ENCODE assay signal across 9 cellular contexts in the genomic region with DNA sequence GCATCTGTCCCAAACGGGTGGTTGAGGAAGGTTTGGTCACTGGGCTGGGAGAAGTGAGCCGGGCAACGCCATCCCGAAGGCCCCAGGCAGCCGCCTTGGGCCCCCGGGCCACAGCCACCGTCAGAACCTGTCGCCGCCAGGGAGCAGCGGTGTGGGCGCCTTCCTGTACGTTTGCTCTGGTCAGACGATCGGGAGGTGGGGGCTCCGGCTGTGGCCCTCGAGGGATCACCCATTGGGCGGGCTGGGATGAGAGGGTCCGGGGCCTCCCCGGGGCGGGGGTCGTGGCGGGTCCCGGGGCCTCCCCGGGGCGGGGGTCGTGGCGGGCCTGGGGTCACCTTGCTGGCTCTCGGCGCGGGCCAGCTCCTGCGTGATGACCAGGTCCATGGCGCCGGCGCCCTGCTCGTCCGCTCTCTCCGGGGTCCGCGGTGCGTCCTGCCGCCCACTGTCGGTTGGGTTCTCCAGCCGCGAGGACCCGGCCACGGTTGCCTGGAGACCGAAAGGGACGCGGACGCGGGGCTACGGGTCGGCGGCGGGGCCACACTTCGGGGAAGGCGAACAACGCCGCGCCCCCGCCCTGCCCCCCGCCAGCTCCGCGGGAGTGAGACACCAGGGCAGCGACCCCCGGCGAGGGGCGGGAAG. TPM values are rescaled to one million over a fixed set of nuclear protein-coding genes. Genes with fewer than 3 reads are reported as not detected.
DNase-seq lines count a peak whose midpoint lies in the region; ATAC-seq, FAIRE-seq and TF ChIP-seq lines count a peak whose summit lies in the region.
"Had no signal": no experiment of that assay in that cellular context is flagged by ENCODE, and none has a peak within 500 bp of the region (broad histone marks: within the 10 kb centered on the region; RNA-seq: fewer than 3 reads in every experiment).

A gene (minus strand): TSS at position 470 of the 639 bp plus-strand sequence. CDS start 86 bp downstream, at position 384.

- no TSS peak for BruUV-seq in Panc1 (replicated peaks; lab: Mats Ljungman, UMichigan)

- POLR2A ChIA-PET in Panc1 (lab: Charles Lee) = interaction anchor here (0.5 to 0.6 kb wide), 2 partner anchors 162 to 409 kb away, joined by 4 to 5 read pairs; no protein-coding TSS in a partner anchor

- in situ Hi-C loops in Panc1 (cut with HindIII; ENCODE audit: low pct_unique_long_range_greater_than_20kb, low sequenced_read_pairs) = no loop called here

- peak; percentile 51; the same call in 1 of the 2 replicates for TF ChIP-seq CTCF in Panc1 (IDR thresholded peaks at IDR 0.05)
- no peak for TF ChIP-seq CTCF in tibial artery (IDR thresholded peaks at IDR 0.05)

- intact Hi-C loops in Panc1 (cut with micrococcal nuclease; ENCODE audit: unreplicated experiment) = loop anchor here (10.0 kb wide), 1 partner anchor 153 kb away; no protein-coding TSS in a partner anchor
- intact Hi-C loops in tibial artery (cut with DNase I; ENCODE audit: low total_unique reads) = no loop called here

- H3K9me3 ChIP-seq in Panc1 (ENCODE audit: control insufficient read depth, insufficient read depth, low read depth, low read length) (no peaks in the 10 kb centered on the region), mesodermal cell (ENCODE audit: control insufficient read depth, low read length) (no peaks in the 10 kb centered on the region), tibial artery (no peaks in the 10 kb centered on the region)

- peak; percentile 73 for FAIRE-seq in GM12891 (lab: Jason Lieb, UNC)

- H3K27me3 ChIP-seq in Panc1 (ENCODE audit: control insufficient read depth, insufficient read depth, low read length) (no peaks in the 10 kb centered on the region; the same call in 1 of the 2 replicates), tibial artery (peaks cover 0 to 89% of the 10 kb centered on the region in 2 donors)

- H3K36me3 ChIP-seq in Panc1 (ENCODE audit: control insufficient read depth, insufficient read depth, low read length) = no peaks in the 10 kb centered on the region
- H3K36me3 ChIP-seq in mesodermal cell (ENCODE audit: control insufficient read depth, insufficient read depth, low read length) = no peaks in the 10 kb centered on the region
- no peaks in the 10 kb centered on the region for H3K36me3 ChIP-seq in tibial artery

- H3K27ac ChIP-seq in Panc1 (ENCODE audit: low read length) (peak within 1 kb of the TSS; percentile 51), mesodermal cell (ENCODE audit: low read depth, low read length, severe bottlenecking) (no peak within 1 kb of the TSS), tibial artery (no peak within 1 kb of the TSS)
- H3K27ac ChIP-seq: SK-N-MC had no signal

- peaks cover 3% of the 10 kb centered on the region; the same call in 1 of the 2 replicates for H3K4me1 ChIP-seq in Panc1 (ENCODE audit: control insufficient read depth, insufficient read depth, low read length)
- H3K4me1 ChIP-seq in mesodermal cell (ENCODE audit: control insufficient read depth, insufficient read depth, low read length, poor library complexity, severe bottlenecking) = no peaks in the 10 kb centered on the region
- peaks cover 0 to 13% (median 10%) of the 10 kb centered on the region in 4 donors for H3K4me1 ChIP-seq in tibial artery

- no peak for TF ChIP-seq POLR2A in GM12891 (IDR thresholded peaks at IDR 0.05; ENCODE audit: low read depth, low read length)

- CTCF ChIA-PET in Panc1 (lab: Charles Lee) = no interaction called here

- DNase-seq in GM12891 (ENCODE audit: insufficient read length, low spot score) (peak; percentile 80), Panc1 (ENCODE audit: low read depth, low spot score) (no peak), epidermal melanocyte (ENCODE audit: insufficient read length, low spot score) (peak; percentile 50), tibial artery (no peak), ureter (ENCODE audit: low spot score) (no peak)

- 3 to 6% methylated on average over 44 to 60 of the region's 68 CpGs for WGBS in mesodermal cell (ENCODE audit: insufficient coverage in 2 of 2), 2 experiments

- H3K4me3 ChIP-seq in Panc1 (ENCODE audit: low read depth in 2 of 2, low read length in 2 of 2) (peak within 1 kb of the TSS; percentile 48 to 55), mesodermal cell (ENCODE audit: extremely low read depth, insufficient read depth, low read length, poor library complexity, severe bottlenecking) (peak within 1 kb of the TSS; percentile 55), tibial artery (peak within 1 kb of the TSS; percentile 16 to 42)
- H3K4me3 ChIP-seq: SK-N-MC had no signal

- ATAC-seq in Panc1 (peak; percentile 88), HG02840 (IDR thresholded peaks at IDR 0.05; ENCODE audit: low FRiP score, unreplicated experiment) (no peak), HG02798 (IDR thresholded peaks at IDR 0.05; ENCODE audit: poor library complexity, unreplicated experiment) (no peak)

TF ChIP-seq in GM12891, 5 proteins besides CTCF, POLR2A, EP300 and RAD21:
- TF ChIP-seq POU2F2 (IDR thresholded peaks at IDR 0.05; ENCODE audit: low read depth, low read length) (no peak), POLR2AphosphoS5 (IDR thresholded peaks at IDR 0.05; ENCODE audit: low read depth, low read length) (no peak), TAF1 (IDR thresholded peaks at IDR 0.05; ENCODE audit: low read depth, low read length) (no peak), SPI1 (IDR thresholded peaks at IDR 0.05; ENCODE audit: low read depth, low read length) (no peak), PAX5 (IDR thresholded peaks at IDR 0.05; ENCODE audit: insufficient read depth, low read length, severe bottlenecking) (no peak)

RNA-seq across cellular contexts. Expression of the gene that starts here (rescaled TPM):
- polyA plus RNA-seq in GM12891 (2012; ENCODE audit: low read depth, missing spikeins) = 1.5 TPM
- total RNA-seq in Panc1 (2021; ENCODE audit: unreplicated experiment) = 1.6 TPM
- polyA plus RNA-seq in Panc1 (2012; ENCODE audit: insufficient read length) = 1.4 TPM
- polyA plus RNA-seq in mesodermal cell (2013, experiment 1 of 2) = 3.2 TPM
- polyA plus RNA-seq in mesodermal cell (2013, experiment 2 of 2) = 2.9 TPM
- 1.7 TPM for total RNA-seq in ureter

Comparison
In these comparisons a context has a peak if more than half of its experiments do, and no peak if none do; other contexts are left out.
1. DNase-seq: peak in GM12891 (single experiment) and epidermal melanocyte (single experiment); none in Panc1 (single experiment), tibial artery (0 of 2) and ureter (single experiment).
2. Peak in every context shown above with its lines, with median percentiles within 50 percentile points of each other: H3K4me3 ChIP-seq.